ENCODE assay signal across 8 cellular contexts in the genomic region with DNA sequence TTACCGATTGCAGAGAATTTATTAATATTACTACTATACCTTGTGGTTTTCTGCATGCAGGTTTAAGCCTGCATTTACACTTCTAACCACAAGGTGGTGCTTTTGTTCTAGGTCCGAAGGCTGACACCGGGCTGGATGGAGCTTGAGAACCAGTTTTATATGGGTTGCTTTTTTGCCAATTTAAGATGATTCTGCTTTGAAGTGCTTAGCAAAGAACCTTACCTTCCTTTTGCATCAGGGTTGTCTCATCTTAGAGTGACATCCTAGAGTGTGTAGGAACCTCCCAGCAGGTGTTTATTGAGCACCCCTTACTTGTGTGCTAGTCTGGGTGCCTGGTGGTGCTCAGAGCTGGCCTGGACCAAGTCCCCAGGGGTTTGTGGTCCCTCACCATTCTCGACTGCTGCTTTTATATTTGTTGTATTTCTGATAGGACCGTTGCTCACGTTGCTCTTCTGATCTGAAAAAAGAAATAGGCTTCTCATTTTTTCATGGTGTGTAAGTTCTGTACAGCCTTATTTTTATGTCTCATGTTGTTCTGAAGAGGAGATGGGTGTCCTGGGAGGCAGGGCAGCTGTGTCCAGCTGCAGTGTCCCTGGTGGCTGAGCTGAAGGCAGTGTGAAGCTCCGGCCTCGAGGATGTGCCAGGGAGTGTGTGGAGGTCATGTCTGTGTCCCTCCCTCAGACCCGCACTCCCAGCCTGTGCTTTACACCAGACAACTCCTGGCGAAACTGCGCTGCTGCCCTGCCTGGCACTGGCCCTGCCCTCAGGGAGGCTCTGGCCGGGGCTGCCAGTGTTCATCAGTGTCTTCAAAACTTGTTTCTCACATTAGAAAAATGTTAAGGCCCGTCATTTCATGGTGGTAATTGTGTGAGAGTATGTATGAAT. TPM values are rescaled to one million over a fixed set of nuclear protein-coding genes. Genes with fewer than 3 reads are reported as not detected.
DNase-seq lines count a peak whose midpoint lies in the region; ATAC-seq and TF ChIP-seq lines count a peak whose summit lies in the region.

No MANE protein-coding gene starts in this region.

- no peak overlapping the region for H2BK120ac ChIP-seq in trophoblast cell (ENCODE audit: insufficient read depth, low read length, poor library complexity)

- H3K4me1 ChIP-seq in CD8-positive, alpha-beta memory T cell (ENCODE audit: insufficient read depth, low read length) = peaks cover 8% of the 10 kb centered on the region
- peaks cover 8 to 17% of the 10 kb centered on the region in 2 experiments for H3K4me1 ChIP-seq in trophoblast cell (ENCODE audit: control insufficient read depth in 1 of 2, insufficient read depth in 2 of 2, low read length in 2 of 2)

- no peak overlapping the region for H3K9ac ChIP-seq in trophoblast cell (ENCODE audit: low read length)

- TF ChIP-seq CTCF in lower leg skin (IDR thresholded peaks at IDR 0.05) = peak in 1 of 3 donors; percentile 12

- CTCF ChIA-PET in CD8-positive, alpha-beta memory T cell (lab: Charles Lee) = interaction anchor here (1.0 to 1.4 kb wide), 4 partner anchors 9 to 99 kb away, joined by 3 to 5 read pairs (median 4); no protein-coding TSS in a partner anchor

- peaks cover 36 to 63% (median 43%) of the 10 kb centered on the region in 3 donors for H3K4me1 Mint-ChIP-seq in CD8-positive, alpha-beta memory T cell
- H3K4me1 Mint-ChIP-seq in activated T-helper 1 cell treated with anti-CD3 and anti-CD28 coated beads, Interleukin-12 subunit alpha, Interleukin-12 subunit beta, Interleukin-2, Interleukin-4 antibody, amounts not matched to agents 30 ng/mL and 10 ng/mL and 1 ng/mL, durations not matched to agents 14 hours and 24 hours and 36 hours (ENCODE audit: low read depth) = peaks cover 13% of the 10 kb centered on the region

- no peak overlapping the region for H2BK5ac ChIP-seq in trophoblast cell (ENCODE audit: low read depth, low read length, poor library complexity)

- H3K9me3 ChIP-seq in CD8-positive, alpha-beta memory T cell (ENCODE audit: low read length) = no peaks in the 10 kb centered on the region
- peaks cover 3% of the 10 kb centered on the region for H3K9me3 ChIP-seq in trophoblast cell (ENCODE audit: insufficient read depth, low read depth, low read length)

- H4K91ac ChIP-seq in trophoblast cell (ENCODE audit: low read depth, low read length) = no peak overlapping the region

- H3K27me3 Mint-ChIP-seq in CD8-positive, alpha-beta memory T cell = no peaks in the 10 kb centered on the region
- no peaks in the 10 kb centered on the region for H3K27me3 Mint-ChIP-seq in activated T-helper 1 cell treated with anti-CD3 and anti-CD28 coated beads, Interleukin-12 subunit alpha, Interleukin-12 subunit beta, Interleukin-2, Interleukin-4 antibody, amounts not matched to agents 30 ng/mL and 10 ng/mL and 1 ng/mL, durations not matched to agents 14 hours and 24 hours and 36 hours (ENCODE audit: insufficient read depth)

- no peaks in the 10 kb centered on the region for H3K9me3 Mint-ChIP-seq in CD8-positive, alpha-beta memory T cell
- H3K9me3 Mint-ChIP-seq in activated T-helper 1 cell treated with anti-CD3 and anti-CD28 coated beads, Interleukin-12 subunit alpha, Interleukin-12 subunit beta, Interleukin-2, Interleukin-4 antibody, amounts not matched to agents 30 ng/mL and 10 ng/mL and 1 ng/mL, durations not matched to agents 14 hours and 24 hours and 36 hours = no peaks in the 10 kb centered on the region

- H3K4me3 Mint-ChIP-seq in CD8-positive, alpha-beta memory T cell = peak overlapping the region in 1 of 7 donors; percentile 13
- H3K4me3 Mint-ChIP-seq in activated T-helper 1 cell treated with anti-CD3 and anti-CD28 coated beads, Interleukin-12 subunit alpha, Interleukin-12 subunit beta, Interleukin-2, Interleukin-4 antibody, amounts not matched to agents 30 ng/mL and 10 ng/mL and 1 ng/mL, durations not matched to agents 14 hours and 24 hours and 36 hours = no peak overlapping the region

- peak overlapping the region; percentile 25 for H3K4ac ChIP-seq in trophoblast cell (ENCODE audit: low read depth, low read length)

- no peak overlapping the region for H3K14ac ChIP-seq in trophoblast cell (ENCODE audit: low read length)

- H3K79me2 ChIP-seq in trophoblast cell (ENCODE audit: control insufficient read depth, insufficient read depth, low read length, poor library complexity) = peaks cover 15% of the 10 kb centered on the region

- TF ChIP-seq POLR2A in lower leg skin (IDR thresholded peaks at IDR 0.05) = no peak

- intact Hi-C loops in activated T-helper 1 cell treated with anti-CD3 and anti-CD28 coated beads, Interleukin-12 subunit alpha, Interleukin-12 subunit beta, Interleukin-2, Interleukin-4 antibody, amounts not matched to agents 30 ng/mL and 10 ng/mL and 1 ng/mL, durations not matched to agents 14 hours and 24 hours and 36 hours (cut with micrococcal nuclease) = loop anchor here (1.0 kb wide), 1 partner anchor 99 kb away; no protein-coding TSS in a partner anchor
- intact Hi-C loops in lower leg skin (cut with DNase I; ENCODE audit: low total_unique reads) = no loop called here

- peak overlapping the region in 1 of 8 donors; percentile 33 for H3K27ac Mint-ChIP-seq in CD8-positive, alpha-beta memory T cell
- H3K27ac Mint-ChIP-seq in activated T-helper 1 cell treated with anti-CD3 and anti-CD28 coated beads, Interleukin-12 subunit alpha, Interleukin-12 subunit beta, Interleukin-2, Interleukin-4 antibody, amounts not matched to agents 30 ng/mL and 10 ng/mL and 1 ng/mL, durations not matched to agents 14 hours and 24 hours and 36 hours = no peak overlapping the region

- no peak overlapping the region for H2AFZ ChIP-seq in trophoblast cell (ENCODE audit: insufficient read depth, low read length, poor library complexity)

- no peaks in the 10 kb centered on the region for H3K36me3 ChIP-seq in CD8-positive, alpha-beta memory T cell (ENCODE audit: insufficient read depth, low read length)
- H3K36me3 ChIP-seq in trophoblast cell (ENCODE audit: control insufficient read depth in 1 of 2, insufficient read depth in 2 of 2, low read length in 2 of 2) = peaks cover 4 to 7% of the 10 kb centered on the region in 2 experiments

- H3K27ac ChIP-seq in CD8-positive, alpha-beta memory T cell (ENCODE audit: low read depth, low read length) = no peak overlapping the region
- no peak overlapping the region for H3K27ac ChIP-seq in trophoblast cell (ENCODE audit: low read depth, low read length)

- ATAC-seq in GM19025 (IDR thresholded peaks at IDR 0.05; ENCODE audit: low read depth, unreplicated experiment) (peak; percentile 74), HG03457 (IDR thresholded peaks at IDR 0.05; ENCODE audit: unreplicated experiment) (peak; percentile 47)

- no CpG with 5 or more reads among the region's 13 CpGs for WGBS in trophoblast cell (ENCODE audit: extremely low coverage, insufficient coverage, insufficient read length)
- WGBS in lower leg skin, 2 donors = 48 to 53% methylated on average over 13 of the region's 13 CpGs

- H3K4me3 ChIP-seq in CD8-positive, alpha-beta memory T cell (ENCODE audit: low read length) = no peak overlapping the region
- peak overlapping the region; percentile 26 for H3K4me3 ChIP-seq in trophoblast cell (ENCODE audit: low read depth, low read length)
- H3K4me3 ChIP-seq in lower leg skin (ENCODE audit: low read depth, poor library complexity, severe bottlenecking) = no peak overlapping the region

- H2BK12ac ChIP-seq in trophoblast cell (ENCODE audit: low read length) = no peak overlapping the region

- H4K8ac ChIP-seq in trophoblast cell (ENCODE audit: low read depth, low read length) = no peak overlapping the region

- H3K4me2 ChIP-seq in trophoblast cell (ENCODE audit: low read length) = no peak overlapping the region

- H2AK5ac ChIP-seq in trophoblast cell (ENCODE audit: low read length) = no peak overlapping the region

- H3K79me1 ChIP-seq in trophoblast cell (ENCODE audit: low read length) = no peaks in the 10 kb centered on the region

- no peak overlapping the region for H3K18ac ChIP-seq in trophoblast cell (ENCODE audit: low read length)

- no peaks in the 10 kb centered on the region for H3K27me3 ChIP-seq in CD8-positive, alpha-beta memory T cell (ENCODE audit: insufficient read depth, low read length, poor library complexity, severe bottlenecking)
- no peaks in the 10 kb centered on the region for H3K27me3 ChIP-seq in trophoblast cell (ENCODE audit: insufficient read depth, low read length)

- H3K23ac ChIP-seq in trophoblast cell (ENCODE audit: low read length) = no peak overlapping the region

- H4K12ac ChIP-seq in trophoblast cell (ENCODE audit: low read depth, low read length) = no peak overlapping the region

- POLR2A ChIA-PET in CD8-positive, alpha-beta memory T cell (lab: Charles Lee) = no interaction called here

- peak; percentile 7 to 57 (median 30) for DNase-seq in CD8-positive, alpha-beta memory T cell
- DNase-seq in NCI-H774 (lab: John Stamatoyannopoulos, UW) (peak; percentile 51), germinal center (ENCODE audit: low spot score) (peak; percentile 82), trophoblast cell (peak; percentile 38 to 82), lower leg skin (ENCODE audit: low spot score in 2 of 2) (no peak)
- peak; percentile 8 for DNase-seq in activated T-helper 1 cell treated with anti-CD3 and anti-CD28 coated beads, Interleukin-12 subunit alpha, Interleukin-12 subunit beta, Interleukin-2, Interleukin-4 antibody, amounts not matched to agents 30 ng/mL and 10 ng/mL and 1 ng/mL, durations not matched to agents 14 hours and 24 hours and 36 hours (ENCODE audit: low spot score)

- H3K36me3 Mint-ChIP-seq in CD8-positive, alpha-beta memory T cell = peaks cover 4 to 32% (median 10%) of the 10 kb centered on the region in 3 donors
- peaks cover 7% of the 10 kb centered on the region for H3K36me3 Mint-ChIP-seq in activated T-helper 1 cell treated with anti-CD3 and anti-CD28 coated beads, Interleukin-12 subunit alpha, Interleukin-12 subunit beta, Interleukin-2, Interleukin-4 antibody, amounts not matched to agents 30 ng/mL and 10 ng/mL and 1 ng/mL, durations not matched to agents 14 hours and 24 hours and 36 hours (ENCODE audit: low read depth)

RNA-seq across cellular contexts. Expression of gene EHMT1, which starts 54.3 kb away (rescaled TPM):
- total RNA-seq in CD8-positive, alpha-beta memory T cell = 10 to 100 TPM; 68.9 to 74.6 TPM
- 37.0 TPM for polyA plus RNA-seq in CD8-positive, alpha-beta memory T cell
- total RNA-seq in activated T-helper 1 cell treated with anti-CD3 and anti-CD28 coated beads, Interleukin-12 subunit alpha, Interleukin-12 subunit beta, Interleukin-2, Interleukin-4 antibody, amounts not matched to agents 30 ng/mL and 10 ng/mL and 1 ng/mL, durations not matched to agents 14 hours and 24 hours and 36 hours = 97.0 and 98.1 TPM in 2 replicates
- 39.4 and 40.8 TPM in 2 replicates for polyA plus RNA-seq in trophoblast cell (2013)
- total RNA-seq in lower leg skin = 100 to 1,000 TPM in 1 of 4 donors, 10 to 100 TPM in 3; 64.2 to 128 (median 73.2) TPM

Comparison
In these comparisons a context has a peak if more than half of its experiments do, and no peak if none do; other contexts are left out.
1. DNase-seq: peak in CD8-positive, alpha-beta memory T cell (5 of 5), NCI-H774 (single experiment), activated T-helper 1 cell treated with anti-CD3 and anti-CD28 coated beads, Interleukin-12 subunit alpha, Interleukin-12 subunit beta, Interleukin-2, Interleukin-4 antibody, amounts not matched to agents 30 ng/mL and 10 ng/mL and 1 ng/mL, durations not matched to agents 14 hours and 24 hours and 36 hours (single experiment), germinal center (single experiment) and trophoblast cell (2 of 2); none in lower leg skin (0 of 2).